In the genomic region with DNA sequence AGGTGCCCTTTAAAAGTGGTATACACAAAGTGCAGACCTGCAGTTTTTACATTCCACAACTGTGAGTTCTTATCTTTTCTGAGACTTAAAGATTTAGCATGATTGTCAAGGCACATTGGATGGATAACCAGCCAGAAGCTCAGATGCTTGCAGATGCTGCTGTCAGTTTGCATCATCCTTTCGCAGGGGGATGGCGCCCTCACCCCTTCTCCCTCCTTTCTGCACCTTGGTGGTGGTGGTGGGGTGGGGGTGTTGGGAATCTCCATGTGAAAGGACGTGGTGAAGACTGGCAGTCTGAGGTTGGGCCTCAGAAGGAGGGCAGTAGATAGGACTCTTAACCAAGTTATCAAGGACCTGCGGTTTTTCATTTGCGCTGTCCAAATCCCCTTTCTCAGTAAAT, we compare ENCODE assay signal across 23 cellular contexts.
"Had no signal": no experiment of that assay in that cellular context is flagged by ENCODE, and none has a peak within 500 bp of the region (broad histone marks: within the 10 kb centered on the region; RNA-seq: fewer than 3 reads in every experiment).

No MANE protein-coding gene starts in this region.

- ATAC-seq: activated CD8-positive, alpha-beta memory T cell treated with anti-CD3 and anti-CD28 coated beads, Interleukin-2, amount 10 ng/mL, durations not matched to agents 7 days and 5 days; activated CD8-positive, alpha-beta T cell treated with anti-CD3 and anti-CD28 coated beads for 36 hours; heart right ventricle; left lung; natural killer cell; stimulated activated memory B cell treated with anti-CD40 and anti-IgM and Interleukin-4, amounts not matched to agents 10 μg/mL and 1 μg/mL and 100 μg/mL, for 72 hours had no signal

- H3K27me3 Mint-ChIP-seq: activated CD4-positive, alpha-beta T cell treated with anti-CD3 and anti-CD28 coated beads, Interleukin-2, amount 10 ng/mL, durations not matched to agents 7 days and 5 days; activated CD8-positive, alpha-beta memory T cell treated with anti-CD3 and anti-CD28 coated beads, Interleukin-2, amount 10 ng/mL, durations not matched to agents 7 days and 5 days; activated naive CD4-positive, alpha-beta T cell treated with anti-CD3 and anti-CD28 coated beads, Interleukin-2, amount 10 ng/mL, durations not matched to agents 7 days and 5 days; stimulated activated memory B cell treated with anti-CD40 and anti-IgM and Interleukin-4, amounts not matched to agents 10 μg/mL and 1 μg/mL and 100 μg/mL, for 72 hours had no signal

- H3K9me3 Mint-ChIP-seq: activated CD4-positive, alpha-beta T cell treated with anti-CD3 and anti-CD28 coated beads, Interleukin-2, amount 10 ng/mL, durations not matched to agents 7 days and 5 days; activated naive CD4-positive, alpha-beta T cell treated with anti-CD3 and anti-CD28 coated beads, Interleukin-2, amount 10 ng/mL, durations not matched to agents 7 days and 5 days; stimulated activated memory B cell treated with anti-CD40 and anti-IgM and Interleukin-4, amounts not matched to agents 10 μg/mL and 1 μg/mL and 100 μg/mL, for 72 hours had no signal

- H3K4me3 Mint-ChIP-seq: activated CD4-positive, alpha-beta T cell treated with anti-CD3 and anti-CD28 coated beads, Interleukin-2, amount 10 ng/mL, durations not matched to agents 7 days and 5 days; activated CD8-positive, alpha-beta memory T cell treated with anti-CD3 and anti-CD28 coated beads, Interleukin-2, amount 10 ng/mL, durations not matched to agents 7 days and 5 days; activated CD8-positive, alpha-beta T cell treated with anti-CD3 and anti-CD28 coated beads for 36 hours; activated naive CD4-positive, alpha-beta T cell treated with anti-CD3 and anti-CD28 coated beads, Interleukin-2, amount 10 ng/mL, durations not matched to agents 7 days and 5 days; immature natural killer cell; natural killer cell; stimulated activated memory B cell treated with anti-CD40 and anti-IgM and Interleukin-4, amounts not matched to agents 10 μg/mL and 1 μg/mL and 100 μg/mL, for 72 hours had no signal

- H3K4me1 ChIP-seq: left lung had no signal

- H3K27ac ChIP-seq: coronary artery, heart right ventricle, left lung, sigmoid colon, vagina had no signal

- H3K4me3 ChIP-seq: coronary artery, heart right ventricle, left lung, lung, sigmoid colon, smooth muscle cell, vagina had no signal

- H3K36me3 ChIP-seq: heart right ventricle, left lung, sigmoid colon, vagina had no signal

- H3K27me3 ChIP-seq: left lung, sigmoid colon, vagina had no signal

- DNase-seq: activated CD4-positive, alpha-beta T cell treated with anti-CD3 and anti-CD28 coated beads, Interleukin-2, amount 10 ng/mL, durations not matched to agents 7 days and 5 days; activated CD4-positive, CD25-positive, alpha-beta regulatory T cell treated with anti-CD3 and anti-CD28 coated beads, Interleukin-2, amount 50 U/mL, for 72 hours; activated CD8-positive, alpha-beta memory T cell treated with anti-CD3 and anti-CD28 coated beads, Interleukin-2, amount 10 ng/mL, durations not matched to agents 7 days and 5 days; activated CD8-positive, alpha-beta T cell treated with anti-CD3 and anti-CD28 coated beads for 36 hours; activated effector memory CD4-positive, alpha-beta T cell treated with anti-CD3 and anti-CD28 coated beads, Interleukin-2, amount 50 U/mL, for 16 hours; activated naive CD4-positive, alpha-beta T cell treated with anti-CD3 and anti-CD28 coated beads, Interleukin-2, amount 10 ng/mL, durations not matched to agents 7 days and 5 days; activated T-cell treated with anti-CD3 and anti-CD28 coated beads for 4 hours; cerebellar nuclear complex; heart right ventricle; immature natural killer cell; kidney glomerular epithelial cell; left lung; midbrain; natural killer cell; retina; sigmoid colon; stimulated activated CD4-positive, alpha-beta T cell treated with anti-CD3 and anti-CD28 coated beads, Interleukin-15, amount 100 ng/mL, for 24 hours had no signal

- H3K27ac Mint-ChIP-seq: activated CD4-positive, alpha-beta T cell treated with anti-CD3 and anti-CD28 coated beads, Interleukin-2, amount 10 ng/mL, durations not matched to agents 7 days and 5 days; activated CD8-positive, alpha-beta memory T cell treated with anti-CD3 and anti-CD28 coated beads, Interleukin-2, amount 10 ng/mL, durations not matched to agents 7 days and 5 days; activated CD8-positive, alpha-beta T cell treated with anti-CD3 and anti-CD28 coated beads for 36 hours; activated naive CD4-positive, alpha-beta T cell treated with anti-CD3 and anti-CD28 coated beads, Interleukin-2, amount 10 ng/mL, durations not matched to agents 7 days and 5 days; immature natural killer cell; natural killer cell; progenitor cell of endocrine pancreas; stimulated activated memory B cell treated with anti-CD40 and anti-IgM and Interleukin-4, amounts not matched to agents 10 μg/mL and 1 μg/mL and 100 μg/mL, for 72 hours had no signal

- H3K9me3 ChIP-seq: heart right ventricle, left lung, sigmoid colon, vagina had no signal

- H3K4me2 ChIP-seq: smooth muscle cell had no signal

- H3K36me3 Mint-ChIP-seq: activated CD8-positive, alpha-beta memory T cell treated with anti-CD3 and anti-CD28 coated beads, Interleukin-2, amount 10 ng/mL, durations not matched to agents 7 days and 5 days; activated naive CD4-positive, alpha-beta T cell treated with anti-CD3 and anti-CD28 coated beads, Interleukin-2, amount 10 ng/mL, durations not matched to agents 7 days and 5 days; immature natural killer cell; natural killer cell; stimulated activated memory B cell treated with anti-CD40 and anti-IgM and Interleukin-4, amounts not matched to agents 10 μg/mL and 1 μg/mL and 100 μg/mL, for 72 hours had no signal

- H3K4me1 Mint-ChIP-seq: activated CD4-positive, alpha-beta T cell treated with anti-CD3 and anti-CD28 coated beads, Interleukin-2, amount 10 ng/mL, durations not matched to agents 7 days and 5 days; activated CD8-positive, alpha-beta memory T cell treated with anti-CD3 and anti-CD28 coated beads, Interleukin-2, amount 10 ng/mL, durations not matched to agents 7 days and 5 days; activated naive CD4-positive, alpha-beta T cell treated with anti-CD3 and anti-CD28 coated beads, Interleukin-2, amount 10 ng/mL, durations not matched to agents 7 days and 5 days; immature natural killer cell; natural killer cell; stimulated activated memory B cell treated with anti-CD40 and anti-IgM and Interleukin-4, amounts not matched to agents 10 μg/mL and 1 μg/mL and 100 μg/mL, for 72 hours had no signal
